In the genomic region with DNA sequence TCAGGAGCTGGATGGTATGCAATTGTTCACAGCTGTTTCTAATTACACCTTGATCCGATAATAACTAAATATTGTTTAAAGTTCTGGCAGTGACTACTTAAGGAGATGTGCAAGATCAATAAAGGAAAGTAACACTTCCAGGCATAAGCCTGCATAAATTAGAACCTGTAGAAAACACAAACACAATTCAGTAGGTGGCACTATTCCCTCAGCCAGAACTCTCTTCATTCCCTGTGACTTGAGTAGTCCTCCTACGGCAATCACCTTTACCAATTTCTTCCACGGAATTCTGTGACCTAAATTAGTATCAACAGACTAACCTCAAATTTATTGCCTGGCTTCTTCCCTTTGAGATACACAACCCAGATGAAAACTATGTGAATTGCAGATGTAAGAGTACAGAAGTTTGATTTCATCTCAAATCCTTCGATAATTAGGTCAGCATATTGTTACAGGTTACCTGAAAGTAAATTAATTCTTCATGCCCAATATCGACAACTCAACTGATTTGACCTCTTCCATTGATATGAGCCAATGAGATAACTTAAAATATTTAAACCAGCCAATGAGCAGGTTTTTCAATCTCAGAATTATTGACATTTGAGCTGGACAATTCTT, we compare ENCODE assay signal across 9 cellular contexts.
DNase-seq lines count a peak whose midpoint lies in the region; ATAC-seq and TF ChIP-seq lines count a peak whose summit lies in the region.
"Had no signal": no experiment of that assay in that cellular context is flagged by ENCODE, and none has a peak within 500 bp of the region (broad histone marks: within the 10 kb centered on the region; RNA-seq: fewer than 3 reads in every experiment).

No MANE protein-coding gene starts in this region.

- WGBS in lung, 2 donors: 57 to 61% methylated on average over 5 of the region's 5 CpGs

- TF ChIP-seq CTCF in GM12864 (IDR thresholded peaks at IDR 0.05; ENCODE audit: low read depth, low read length, missing control alignments) (peak; percentile 23), lung (IDR thresholded peaks at IDR 0.05; ENCODE audit: control extremely low read depth, extremely low read depth) (peak; percentile 23)

- no peak overlapping the region for H3K27ac ChIP-seq in lung (ENCODE audit: low read depth in 1 of 2, low read length in 1 of 2)
- H3K27ac ChIP-seq: KMS-11 had no signal

- in situ Hi-C loops in T47D (cut with HindIII; ENCODE audit: low pct_unique_long_range_greater_than_20kb, low sequenced_read_pairs): no loop called here

- H3K4me1 ChIP-seq in lung (ENCODE audit: control insufficient read depth in 2 of 2, insufficient read depth in 2 of 2, low read length in 2 of 2): peaks cover 0 to 2% of the 10 kb centered on the region in 2 donors

- DNase-seq in GM12864 (ENCODE audit: low read depth) (no peak), NCI-H2029 treated with DMSO at 0.1 percent for 48 hours (lab: John Stamatoyannopoulos, UW) (peak; percentile 75), T47D (ENCODE audit: low read depth in 1 of 2, low spot score in 1 of 2) (peak; percentile 11 to 79), lung (ENCODE audit: low spot score) (no peak)
- DNase-seq in stimulated activated CD4-positive, alpha-beta T cell treated with anti-CD3 and anti-CD28 coated beads, Interleukin-1b, Interleukin-23, amount 100 ng/mL, for 48 hours: no peak

- H3K9me3 ChIP-seq in lung (ENCODE audit: control insufficient read depth in 2 of 2, insufficient read depth in 1 of 2, low read length in 1 of 2): peaks cover 0 to 3% of the 10 kb centered on the region in 2 donors

- ATAC-seq in lung (ENCODE audit: insufficient read depth, low FRiP score) (peak; percentile 43), GM18505 (IDR thresholded peaks at IDR 0.05; ENCODE audit: unreplicated experiment) (no peak), HG02884 (IDR thresholded peaks at IDR 0.05; ENCODE audit: unreplicated experiment) (no peak), GM19023 (IDR thresholded peaks at IDR 0.05; ENCODE audit: unreplicated experiment) (no peak)

- no peaks in the 10 kb centered on the region for H3K27me3 ChIP-seq in lung (ENCODE audit: control insufficient read depth, insufficient read depth)

- no peak overlapping the region for H3K4me3 ChIP-seq in GM12864 (ENCODE audit: low read depth, low read length)
- no peak overlapping the region for H3K4me3 ChIP-seq in lung

- no peaks in the 10 kb centered on the region for H3K36me3 ChIP-seq in lung (ENCODE audit: control insufficient read depth in 2 of 2, insufficient read depth in 2 of 2, low read length in 2 of 2)

- TF ChIP-seq POLR2A in GM18505 (IDR thresholded peaks at IDR 0.05; ENCODE audit: borderline replicate concordance, extremely low read depth, insufficient read depth, insufficient read length): no peak

Comparison
In these comparisons a context has a peak if more than half of its experiments do, and no peak if none do; other contexts are left out.
1. DNase-seq: peak in NCI-H2029 treated with DMSO at 0.1 percent for 48 hours (single experiment) and T47D (2 of 2); none in GM12864 (single experiment), lung (single experiment) and stimulated activated CD4-positive, alpha-beta T cell treated with anti-CD3 and anti-CD28 coated beads, Interleukin-1b, Interleukin-23, amount 100 ng/mL, for 48 hours (single experiment).